ENCODE assay signal across 12 cellular contexts in the genomic region with DNA sequence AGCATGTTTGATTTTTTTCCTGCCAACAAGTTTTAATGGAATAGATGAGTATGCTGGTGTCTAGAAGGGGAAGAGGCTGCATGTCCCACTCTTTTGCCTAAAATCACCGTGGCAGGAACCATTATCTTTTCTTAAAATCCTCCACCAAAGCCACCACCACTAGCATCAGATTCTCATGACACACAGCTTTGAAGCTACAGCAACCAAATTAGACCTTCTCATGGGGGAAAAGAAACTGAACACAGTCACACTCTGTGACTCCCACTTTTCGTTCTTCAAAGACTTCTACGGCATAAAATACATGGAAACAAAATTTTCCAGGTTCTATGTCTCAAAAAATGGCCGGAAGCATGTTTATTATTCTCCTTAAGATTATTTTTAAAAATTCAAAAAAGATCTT.
A peak's percentile ranks its signal among the peaks of the same experiment; 100 is the strongest.
DNase-seq lines count a peak whose midpoint lies in the region; ATAC-seq and TF ChIP-seq lines count a peak whose summit lies in the region.
"Had no signal": no experiment of that assay in that cellular context is flagged by ENCODE, and none has a peak within 500 bp of the region (broad histone marks: within the 10 kb centered on the region; RNA-seq: fewer than 3 reads in every experiment).

No MANE protein-coding gene starts in this region.

- no peak overlapping the region for H3K4me3 ChIP-seq in CD4-positive, CD25-positive, alpha-beta regulatory T cell (ENCODE audit: low read depth, low read length)
- H3K4me3 ChIP-seq in colonic mucosa, result no peak overlapping the region

- DNase-seq in CD4-positive, CD25-positive, alpha-beta regulatory T cell, result no peak
- DNase-seq in amniotic stem cell (lab: John Stamatoyannopoulos, UW), result no peak
- no peak for DNase-seq in HCEC 1CT
- no peak for DNase-seq in ecto neural progenitor cell (ENCODE audit: low spot score)
- no peak for DNase-seq in colonic mucosa
- DNase-seq: kidney glomerular epithelial cell, NCI-H1092, NCI-H2227 treated with DMSO at 0.1 percent for 48 hours, SW 1271 had no signal

- peaks cover 72% of the 10 kb centered on the region for H3K4me1 ChIP-seq in CD4-positive, CD25-positive, alpha-beta regulatory T cell (ENCODE audit: control insufficient read depth, insufficient read depth, low read length, poor library complexity, severe bottlenecking)
- H3K4me1 ChIP-seq in colonic mucosa, result no peaks in the 10 kb centered on the region

- H3K9me3 ChIP-seq in CD4-positive, CD25-positive, alpha-beta regulatory T cell (ENCODE audit: control insufficient read depth in 2 of 2, low read length in 2 of 2), result no peaks in the 10 kb centered on the region
- no peaks in the 10 kb centered on the region for H3K9me3 ChIP-seq in colonic mucosa

- ATAC-seq in CD4-positive, CD25-positive, alpha-beta regulatory T cell (ENCODE audit: low read depth in 2 of 2), result no peak
- ATAC-seq in GM18517 (IDR thresholded peaks at IDR 0.05; ENCODE audit: unreplicated experiment), result peak; percentile 37
- ATAC-seq in GM21619 (IDR thresholded peaks at IDR 0.05; ENCODE audit: unreplicated experiment), result peak; percentile 39
- ATAC-seq in HG03565 (IDR thresholded peaks at IDR 0.05; ENCODE audit: unreplicated experiment), result peak; percentile 36

- peaks cover 4% of the 10 kb centered on the region for H3K27me3 Mint-ChIP-seq in CD4-positive, CD25-positive, alpha-beta regulatory T cell

- H3K27me3 ChIP-seq in CD4-positive, CD25-positive, alpha-beta regulatory T cell (ENCODE audit: control insufficient read depth, insufficient read depth, low read length), result no peaks in the 10 kb centered on the region
- no peaks in the 10 kb centered on the region for H3K27me3 ChIP-seq in colonic mucosa

- no peaks in the 10 kb centered on the region for H3K36me3 ChIP-seq in CD4-positive, CD25-positive, alpha-beta regulatory T cell (ENCODE audit: control insufficient read depth, insufficient read depth, low read length)
- H3K36me3 ChIP-seq in colonic mucosa, result no peaks in the 10 kb centered on the region

- peaks cover 7% of the 10 kb centered on the region for H3K36me3 Mint-ChIP-seq in CD4-positive, CD25-positive, alpha-beta regulatory T cell

- peaks cover 0 to 6% (median 0%) of the 10 kb centered on the region in 7 donors for H3K9me3 Mint-ChIP-seq in CD4-positive, CD25-positive, alpha-beta regulatory T cell

- peak overlapping the region in 2 of 3 donors; percentile 11 to 57 for H3K27ac Mint-ChIP-seq in CD4-positive, CD25-positive, alpha-beta regulatory T cell

- TF ChIP-seq CTCF in colonic mucosa (IDR thresholded peaks at IDR 0.05), result no peak

- intact Hi-C loops in colonic mucosa (cut with DNase I), result no loop called here

- peak overlapping the region in 2 of 4 donors; percentile 1 to 22 for H3K4me3 Mint-ChIP-seq in CD4-positive, CD25-positive, alpha-beta regulatory T cell

- H3K4me1 Mint-ChIP-seq in CD4-positive, CD25-positive, alpha-beta regulatory T cell, result peaks cover 60 to 85% (median 75%) of the 10 kb centered on the region in 4 donors

- no peak overlapping the region for H3K27ac ChIP-seq in CD4-positive, CD25-positive, alpha-beta regulatory T cell (ENCODE audit: insufficient read depth, low read length, poor library complexity, severe bottlenecking)
- no peak overlapping the region for H3K27ac ChIP-seq in colonic mucosa

- no peak overlapping the region for H3K9ac ChIP-seq in colonic mucosa (ENCODE audit: low read depth in 2 of 2, low read length in 2 of 2)

Comparison
In these comparisons a context has a peak if more than half of its experiments do, and no peak if none do; other contexts are left out.
1. ATAC-seq: peak in GM18517 (single experiment), GM21619 (single experiment) and HG03565 (single experiment); none in CD4-positive, CD25-positive, alpha-beta regulatory T cell (0 of 2).